Comparison of ENCODE assay signal across 1 cellular context in genomic region chr10:119395287-119396007, GRCh38.
TF ChIP-seq lines count a peak whose summit lies in the region.

No MANE protein-coding gene starts in this region.

TF ChIP-seq in GM23338, 12 proteins besides CTCF, POLR2A, EP300 and RAD21 (continued from another document):
- TF ChIP-seq ZNF462 (CRISPR knock-in tag; IDR thresholded peaks at IDR 0.05) (no peak), POLR2AphosphoS5 (IDR thresholded peaks at IDR 0.05; ENCODE audit: low read depth) (no peak), ZNF331 (CRISPR knock-in tag; IDR thresholded peaks at IDR 0.05; ENCODE audit: low read depth) (no peak), ZNF114 (CRISPR knock-in tag; IDR thresholded peaks at IDR 0.05) (no peak)
- TF ChIP-seq, protein P1, sequence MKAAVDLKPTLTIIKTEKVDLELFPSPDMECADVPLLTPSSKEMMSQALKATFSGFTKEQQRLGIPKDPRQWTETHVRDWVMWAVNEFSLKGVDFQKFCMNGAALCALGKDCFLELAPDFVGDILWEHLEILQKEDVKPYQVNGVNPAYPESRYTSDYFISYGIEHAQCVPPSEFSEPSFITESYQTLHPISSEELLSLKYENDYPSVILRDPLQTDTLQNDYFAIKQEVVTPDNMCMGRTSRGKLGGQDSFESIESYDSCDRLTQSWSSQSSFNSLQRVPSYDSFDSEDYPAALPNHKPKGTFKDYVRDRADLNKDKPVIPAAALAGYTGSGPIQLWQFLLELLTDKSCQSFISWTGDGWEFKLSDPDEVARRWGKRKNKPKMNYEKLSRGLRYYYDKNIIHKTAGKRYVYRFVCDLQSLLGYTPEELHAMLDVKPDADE (IDR thresholded peaks at IDR 0.05): no peak
